In the genomic region with DNA sequence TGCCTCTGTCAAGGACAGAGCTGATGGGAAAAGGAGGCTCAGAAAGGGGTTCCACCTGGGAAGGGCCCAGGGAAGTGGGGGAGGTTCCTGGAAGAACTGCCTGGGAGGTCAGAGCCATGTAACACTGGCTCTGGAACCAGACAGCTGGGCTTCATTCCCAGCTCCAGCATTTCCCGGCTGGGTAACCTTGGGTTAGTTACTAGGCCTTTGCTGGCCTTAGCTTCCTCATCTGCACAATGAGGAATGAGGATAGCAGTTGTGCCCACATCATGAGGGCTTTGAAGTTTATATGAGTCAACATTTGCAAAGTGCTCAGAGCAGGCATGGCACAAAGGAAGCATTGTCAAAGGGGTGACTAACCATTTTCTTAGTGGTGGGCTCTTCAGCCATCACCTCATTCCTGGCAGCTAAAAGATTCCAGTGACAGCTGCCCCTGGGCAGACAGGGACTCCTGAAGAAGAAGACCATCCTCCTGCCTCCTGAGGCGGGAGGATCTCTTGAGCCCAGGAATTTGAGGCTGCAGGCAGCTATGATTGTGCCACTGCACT, we compare ENCODE assay signal across 9 cellular contexts. TPM values are rescaled to one million over a fixed set of nuclear protein-coding genes. Genes with fewer than 3 reads are reported as not detected.
DNase-seq lines count a peak whose midpoint lies in the region; ATAC-seq, FAIRE-seq and TF ChIP-seq lines count a peak whose summit lies in the region.
"Had no signal": no experiment of that assay in that cellular context is flagged by ENCODE, and none has a peak within 500 bp of the region (broad histone marks: within the 10 kb centered on the region; RNA-seq: fewer than 3 reads in every experiment).

No MANE protein-coding gene starts in this region.

- peak overlapping the region; percentile 96 for H3K27ac Mint-ChIP-seq in WTC11
- H3K27ac Mint-ChIP-seq in glutamatergic neuron (ENCODE audit: unreplicated experiment), result no peak overlapping the region
- peak overlapping the region; percentile 92 for H3K27ac Mint-ChIP-seq in stimulated activated naive CD8-positive, alpha-beta T cell treated with anti-CD3 and anti-CD28 coated beads, Interleukin-15, Interleukin-2, amounts not matched to agents 100 ng/mL and 50 ng/mL, for 24 hours

- POLR2A ChIA-PET in WTC11 (lab: Charles Lee), result no interaction called here

- DNase-seq in DMS 273 (lab: John Stamatoyannopoulos, UW; ENCODE audit: unreplicated experiment) (peak; percentile 32), DMS 273 treated with DMSO at 0.1 percent for 48 hours (lab: John Stamatoyannopoulos, UW) (no peak), WTC11 (ENCODE audit: low spot score) (no peak), glutamatergic neuron (no peak), GM19239 (ENCODE audit: insufficient read length, low spot score) (no peak), Right ventricle myocardium superior (no peak), NCI-H1694 treated with DMSO at 0.1 percent for 48 hours (lab: John Stamatoyannopoulos, UW) (no peak)

- intact Hi-C loops in Right ventricle myocardium superior (cut with DNase I), result no loop called here

- no peak for FAIRE-seq in GM19239 (lab: Jason Lieb, UNC)
- FAIRE-seq: A204.1 had no signal

- H3K4me3 Mint-ChIP-seq in WTC11, result peak overlapping the region; percentile 71
- peak overlapping the region; percentile 68 for H3K4me3 Mint-ChIP-seq in glutamatergic neuron (ENCODE audit: unreplicated experiment)
- peak overlapping the region; percentile 90 for H3K4me3 Mint-ChIP-seq in stimulated activated naive CD8-positive, alpha-beta T cell treated with anti-CD3 and anti-CD28 coated beads, Interleukin-15, Interleukin-2, amounts not matched to agents 100 ng/mL and 50 ng/mL, for 24 hours

- TF ChIP-seq CTCF in WTC11 (IDR thresholded peaks at IDR 0.05) (no peak), glutamatergic neuron (IDR thresholded peaks at IDR 0.05; ENCODE audit: partially characterized antibody, unreplicated experiment) (no peak)

- H3K36me3 Mint-ChIP-seq in WTC11, result peaks cover 19% of the 10 kb centered on the region
- peaks cover 6% of the 10 kb centered on the region for H3K36me3 Mint-ChIP-seq in glutamatergic neuron (ENCODE audit: unreplicated experiment)
- H3K36me3 Mint-ChIP-seq in stimulated activated naive CD8-positive, alpha-beta T cell treated with anti-CD3 and anti-CD28 coated beads, Interleukin-15, Interleukin-2, amounts not matched to agents 100 ng/mL and 50 ng/mL, for 24 hours (ENCODE audit: low read depth), result peaks cover 25% of the 10 kb centered on the region

- H3K27me3 Mint-ChIP-seq in WTC11 (ENCODE audit: low read depth), result no peaks in the 10 kb centered on the region
- H3K27me3 Mint-ChIP-seq in glutamatergic neuron (ENCODE audit: unreplicated experiment), result peaks cover 6% of the 10 kb centered on the region
- no peaks in the 10 kb centered on the region for H3K27me3 Mint-ChIP-seq in stimulated activated naive CD8-positive, alpha-beta T cell treated with anti-CD3 and anti-CD28 coated beads, Interleukin-15, Interleukin-2, amounts not matched to agents 100 ng/mL and 50 ng/mL, for 24 hours

- H3K9me3 Mint-ChIP-seq in WTC11 (no peaks in the 10 kb centered on the region), glutamatergic neuron (ENCODE audit: unreplicated experiment) (peaks cover 15% of the 10 kb centered on the region)
- no peaks in the 10 kb centered on the region for H3K9me3 Mint-ChIP-seq in stimulated activated naive CD8-positive, alpha-beta T cell treated with anti-CD3 and anti-CD28 coated beads, Interleukin-15, Interleukin-2, amounts not matched to agents 100 ng/mL and 50 ng/mL, for 24 hours

- H3K4me1 Mint-ChIP-seq in WTC11 (peaks cover 27% of the 10 kb centered on the region), glutamatergic neuron (ENCODE audit: low read depth, unreplicated experiment) (peaks cover 20% of the 10 kb centered on the region)
- peaks cover 69% of the 10 kb centered on the region for H3K4me1 Mint-ChIP-seq in stimulated activated naive CD8-positive, alpha-beta T cell treated with anti-CD3 and anti-CD28 coated beads, Interleukin-15, Interleukin-2, amounts not matched to agents 100 ng/mL and 50 ng/mL, for 24 hours (ENCODE audit: low read depth)

- CTCF ChIA-PET in WTC11 (lab: Charles Lee), result no interaction called here

- no peak for ATAC-seq in WTC11
- ATAC-seq in Right ventricle myocardium superior (ENCODE audit: poor library complexity), result no peak

TF ChIP-seq in WTC11, 78 proteins besides CTCF, POLR2A, EP300 and RAD21 (continues in another document):
- TF ChIP-seq, protein P1, sequence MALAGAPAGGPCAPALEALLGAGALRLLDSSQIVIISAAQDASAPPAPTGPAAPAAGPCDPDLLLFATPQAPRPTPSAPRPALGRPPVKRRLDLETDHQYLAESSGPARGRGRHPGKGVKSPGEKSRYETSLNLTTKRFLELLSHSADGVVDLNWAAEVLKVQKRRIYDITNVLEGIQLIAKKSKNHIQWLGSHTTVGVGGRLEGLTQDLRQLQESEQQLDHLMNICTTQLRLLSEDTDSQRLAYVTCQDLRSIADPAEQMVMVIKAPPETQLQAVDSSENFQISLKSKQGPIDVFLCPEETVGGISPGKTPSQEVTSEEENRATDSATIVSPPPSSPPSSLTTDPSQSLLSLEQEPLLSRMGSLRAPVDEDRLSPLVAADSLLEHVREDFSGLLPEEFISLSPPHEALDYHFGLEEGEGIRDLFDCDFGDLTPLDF (CRISPR knock-in tag; IDR thresholded peaks at IDR 0.05), result no peak
- TF ChIP-seq FOXJ3 (CRISPR knock-in tag; IDR thresholded peaks at IDR 0.05; ENCODE audit: borderline replicate concordance) (no peak), ESRRA (CRISPR knock-in tag; IDR thresholded peaks at IDR 0.05; ENCODE audit: borderline replicate concordance) (no peak), E2F4 (CRISPR knock-in tag; IDR thresholded peaks at IDR 0.05; ENCODE audit: borderline replicate concordance, low read depth) (no peak), SMAD3 (CRISPR knock-in tag; IDR thresholded peaks at IDR 0.05; ENCODE audit: borderline replicate concordance) (no peak), SMAD4 (CRISPR knock-in tag; IDR thresholded peaks at IDR 0.05) (no peak), STAT6 (CRISPR knock-in tag; conservative IDR thresholded peaks at IDR 0.05; ENCODE audit: low read depth) (no peak)
- TF ChIP-seq, protein P2, sequence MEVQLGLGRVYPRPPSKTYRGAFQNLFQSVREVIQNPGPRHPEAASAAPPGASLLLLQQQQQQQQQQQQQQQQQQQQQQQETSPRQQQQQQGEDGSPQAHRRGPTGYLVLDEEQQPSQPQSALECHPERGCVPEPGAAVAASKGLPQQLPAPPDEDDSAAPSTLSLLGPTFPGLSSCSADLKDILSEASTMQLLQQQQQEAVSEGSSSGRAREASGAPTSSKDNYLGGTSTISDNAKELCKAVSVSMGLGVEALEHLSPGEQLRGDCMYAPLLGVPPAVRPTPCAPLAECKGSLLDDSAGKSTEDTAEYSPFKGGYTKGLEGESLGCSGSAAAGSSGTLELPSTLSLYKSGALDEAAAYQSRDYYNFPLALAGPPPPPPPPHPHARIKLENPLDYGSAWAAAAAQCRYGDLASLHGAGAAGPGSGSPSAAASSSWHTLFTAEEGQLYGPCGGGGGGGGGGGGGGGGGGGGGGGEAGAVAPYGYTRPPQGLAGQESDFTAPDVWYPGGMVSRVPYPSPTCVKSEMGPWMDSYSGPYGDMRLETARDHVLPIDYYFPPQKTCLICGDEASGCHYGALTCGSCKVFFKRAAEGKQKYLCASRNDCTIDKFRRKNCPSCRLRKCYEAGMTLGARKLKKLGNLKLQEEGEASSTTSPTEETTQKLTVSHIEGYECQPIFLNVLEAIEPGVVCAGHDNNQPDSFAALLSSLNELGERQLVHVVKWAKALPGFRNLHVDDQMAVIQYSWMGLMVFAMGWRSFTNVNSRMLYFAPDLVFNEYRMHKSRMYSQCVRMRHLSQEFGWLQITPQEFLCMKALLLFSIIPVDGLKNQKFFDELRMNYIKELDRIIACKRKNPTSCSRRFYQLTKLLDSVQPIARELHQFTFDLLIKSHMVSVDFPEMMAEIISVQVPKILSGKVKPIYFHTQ (CRISPR knock-in tag; IDR thresholded peaks at IDR 0.05), result no peak

RNA-seq across cellular contexts. Expression of gene DNAJB1, which starts 1.7 kb away (rescaled TPM):
- total RNA-seq in WTC11 (2021) (54.5 to 88.7 TPM (median 81.9 TPM) in 3 replicates), glutamatergic neuron (ENCODE audit: unreplicated experiment) (53.9 TPM), Right ventricle myocardium superior (43.0 TPM)

RNA-seq across cellular contexts. Expression of gene TECR, which starts 9.5 kb away (rescaled TPM):
- 161 to 198 TPM (median 197 TPM) in 3 replicates for total RNA-seq in WTC11 (2021)
- 102 TPM for total RNA-seq in glutamatergic neuron (ENCODE audit: unreplicated experiment)
- 73.8 TPM for total RNA-seq in Right ventricle myocardium superior

RNA-seq across cellular contexts. Expression of gene GIPC1, which starts 24.0 kb away (rescaled TPM):
- 70.7 to 76.5 TPM (median 75.0 TPM) in 3 replicates for total RNA-seq in WTC11 (2021)
- 53.4 TPM for total RNA-seq in glutamatergic neuron (ENCODE audit: unreplicated experiment)
- total RNA-seq in Right ventricle myocardium superior, result 48.9 TPM

RNA-seq across cellular contexts. Expression of gene PTGER1, which starts 44.8 kb away (rescaled TPM):
- 0.68 to 1.2 TPM (median 0.87 TPM) in 3 replicates for total RNA-seq in WTC11 (2021)
- total RNA-seq in glutamatergic neuron (ENCODE audit: unreplicated experiment), result 2.0 TPM
- not detected for total RNA-seq in Right ventricle myocardium superior

RNA-seq across cellular contexts. Expression of gene NDUFB7, which starts 51.9 kb away (rescaled TPM):
- total RNA-seq in WTC11 (2021) (240 to 255 TPM (median 254 TPM) in 3 replicates), glutamatergic neuron (ENCODE audit: unreplicated experiment) (145 TPM), Right ventricle myocardium superior (533 TPM)
